1 cellular context compared by ENCODE assay signal in genomic region chr11:65382036-65382803, GRCh38.
TF ChIP-seq lines count a peak whose summit lies in the region.

SLC25A45 (minus strand) TSS chr11:65382646; CDS start chr11:65381951, 695 bp downstream.

TF ChIP-seq in K562, 482 proteins besides CTCF, POLR2A, EP300 and RAD21 (continued from another document and continues in another):
- TF ChIP-seq, protein P1, sequence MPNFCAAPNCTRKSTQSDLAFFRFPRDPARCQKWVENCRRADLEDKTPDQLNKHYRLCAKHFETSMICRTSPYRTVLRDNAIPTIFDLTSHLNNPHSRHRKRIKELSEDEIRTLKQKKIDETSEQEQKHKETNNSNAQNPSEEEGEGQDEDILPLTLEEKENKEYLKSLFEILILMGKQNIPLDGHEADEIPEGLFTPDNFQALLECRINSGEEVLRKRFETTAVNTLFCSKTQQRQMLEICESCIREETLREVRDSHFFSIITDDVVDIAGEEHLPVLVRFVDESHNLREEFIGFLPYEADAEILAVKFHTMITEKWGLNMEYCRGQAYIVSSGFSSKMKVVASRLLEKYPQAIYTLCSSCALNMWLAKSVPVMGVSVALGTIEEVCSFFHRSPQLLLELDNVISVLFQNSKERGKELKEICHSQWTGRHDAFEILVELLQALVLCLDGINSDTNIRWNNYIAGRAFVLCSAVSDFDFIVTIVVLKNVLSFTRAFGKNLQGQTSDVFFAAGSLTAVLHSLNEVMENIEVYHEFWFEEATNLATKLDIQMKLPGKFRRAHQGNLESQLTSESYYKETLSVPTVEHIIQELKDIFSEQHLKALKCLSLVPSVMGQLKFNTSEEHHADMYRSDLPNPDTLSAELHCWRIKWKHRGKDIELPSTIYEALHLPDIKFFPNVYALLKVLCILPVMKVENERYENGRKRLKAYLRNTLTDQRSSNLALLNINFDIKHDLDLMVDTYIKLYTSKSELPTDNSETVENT (CRISPR knock-in tag; IDR thresholded peaks at IDR 0.05): peak; percentile 34; the same call in 1 of the 2 replicates
- TF ChIP-seq SOX6 (IDR thresholded peaks at IDR 0.05) (peak; percentile 61), ZNF511 (CRISPR knock-in tag; IDR thresholded peaks at IDR 0.05) (peak; percentile 96), U2AF2 (optimal IDR thresholded peaks at IDR 0.05; ENCODE audit: low read depth, low read length) (no peak), TCF3 (CRISPR knock-in tag; IDR thresholded peaks at IDR 0.05) (peak; percentile 44), COPS2 (conservative IDR thresholded peaks at IDR 0.05) (no peak), ZEB2 (IDR thresholded peaks at IDR 0.05) (peak; percentile 70), ZHX1 (conservative IDR thresholded peaks at IDR 0.05; ENCODE audit: low read length) (no peak), ZNF589 (CRISPR knock-in tag; IDR thresholded peaks at IDR 0.05; ENCODE audit: low read depth) (peak; percentile 89), MBD2 (IDR thresholded peaks at IDR 0.05; ENCODE audit: borderline replicate concordance, low read depth) (peak; percentile 78), YBX1 (IDR thresholded peaks at IDR 0.05) (no peak), ZZZ3 (IDR thresholded peaks at IDR 0.05) (no peak), PPARD (CRISPR knock-in tag; IDR thresholded peaks at IDR 0.05) (no peak), IFI16 (CRISPR knock-in tag; IDR thresholded peaks at IDR 0.05) (0 out of 2 replicates have a peak, but pooled peaks have one; percentile 15), ARID2 (IDR thresholded peaks at IDR 0.05) (peak; percentile 37; the same call in 1 of the 2 replicates), RFX1 (IDR thresholded peaks at IDR 0.05) (no peak), CREB1 (IDR thresholded peaks at IDR 0.05) (peak; percentile 46; the same call in 1 of the 2 replicates), CREB1 (CRISPR knock-in tag; IDR thresholded peaks at IDR 0.05) (peak; percentile 71), ZNF124 (CRISPR knock-in tag; IDR thresholded peaks at IDR 0.05) (no peak), ZNF274 (IDR thresholded peaks at IDR 0.05; ENCODE audit: borderline replicate concordance, low read depth, low read length) (no peak), SAFB (IDR thresholded peaks at IDR 0.05; ENCODE audit: borderline replicate concordance, low read depth, low read length) (peak; percentile 84; the same call in 1 of the 2 replicates), ARHGAP35 (IDR thresholded peaks at IDR 0.05; ENCODE audit: partially characterized antibody) (no peak), SP1 (CRISPR knock-in tag; IDR thresholded peaks at IDR 0.05) (peak; percentile 82), ELK3 (CRISPR knock-in tag; IDR thresholded peaks at IDR 0.05) (no peak), ZNF785 (CRISPR knock-in tag; IDR thresholded peaks at IDR 0.05) (no peak), BRF1 (IDR thresholded peaks at IDR 0.05; ENCODE audit: borderline replicate concordance, extremely low read depth, insufficient read length) (no peak), TOE1 (IDR thresholded peaks at IDR 0.05; ENCODE audit: borderline replicate concordance) (peak; percentile 54; the same call in 1 of the 2 replicates), TOE1 (CRISPR knock-in tag; IDR thresholded peaks at IDR 0.05; ENCODE audit: borderline replicate concordance, low read depth) (no peak), SETDB1 (IDR thresholded peaks at IDR 0.05; ENCODE audit: low read length) (no peak), NCOA1 (IDR thresholded peaks at IDR 0.05; ENCODE audit: low read depth) (peak; percentile 22), RBM25 (IDR thresholded peaks at IDR 0.05; ENCODE audit: low read depth, low read length, severe bottlenecking) (no peak), CC2D1A (IDR thresholded peaks at IDR 0.05) (peak; percentile 74), ZNF507 (tag; conservative IDR thresholded peaks at IDR 0.05) (no peak), DIDO1 (tag; IDR thresholded peaks at IDR 0.05; ENCODE audit: low read depth) (no peak), GABPB1 (CRISPR knock-in tag; IDR thresholded peaks at IDR 0.05) (peak; percentile 69), ESRRB (CRISPR knock-in tag; IDR thresholded peaks at IDR 0.05; ENCODE audit: borderline replicate concordance) (no peak), NR4A1 (CRISPR knock-in tag; IDR thresholded peaks at IDR 0.05) (peak; percentile 75), NR4A1 (tag; IDR thresholded peaks at IDR 0.05) (peak; percentile 86), CREM (IDR thresholded peaks at IDR 0.05; ENCODE audit: low read depth) (peak; percentile 78), TCFL5 (CRISPR knock-in tag; conservative IDR thresholded peaks at IDR 0.05) (0 out of 2 replicates have a peak, but pooled peaks have one; percentile 41), ZNF444 (CRISPR knock-in tag; IDR thresholded peaks at IDR 0.05) (0 out of 2 replicates have a peak, but pooled peaks have one; percentile 17), HDAC2 (IDR thresholded peaks at IDR 0.05) (peak; percentile 82), MYBL2 (IDR thresholded peaks at IDR 0.05; ENCODE audit: low read depth) (no peak), MYBL2 (CRISPR knock-in tag; IDR thresholded peaks at IDR 0.05; ENCODE audit: borderline replicate concordance) (no peak), ZNF592 (IDR thresholded peaks at IDR 0.05) (peak; percentile 97)
- TF ChIP-seq, protein P2, sequence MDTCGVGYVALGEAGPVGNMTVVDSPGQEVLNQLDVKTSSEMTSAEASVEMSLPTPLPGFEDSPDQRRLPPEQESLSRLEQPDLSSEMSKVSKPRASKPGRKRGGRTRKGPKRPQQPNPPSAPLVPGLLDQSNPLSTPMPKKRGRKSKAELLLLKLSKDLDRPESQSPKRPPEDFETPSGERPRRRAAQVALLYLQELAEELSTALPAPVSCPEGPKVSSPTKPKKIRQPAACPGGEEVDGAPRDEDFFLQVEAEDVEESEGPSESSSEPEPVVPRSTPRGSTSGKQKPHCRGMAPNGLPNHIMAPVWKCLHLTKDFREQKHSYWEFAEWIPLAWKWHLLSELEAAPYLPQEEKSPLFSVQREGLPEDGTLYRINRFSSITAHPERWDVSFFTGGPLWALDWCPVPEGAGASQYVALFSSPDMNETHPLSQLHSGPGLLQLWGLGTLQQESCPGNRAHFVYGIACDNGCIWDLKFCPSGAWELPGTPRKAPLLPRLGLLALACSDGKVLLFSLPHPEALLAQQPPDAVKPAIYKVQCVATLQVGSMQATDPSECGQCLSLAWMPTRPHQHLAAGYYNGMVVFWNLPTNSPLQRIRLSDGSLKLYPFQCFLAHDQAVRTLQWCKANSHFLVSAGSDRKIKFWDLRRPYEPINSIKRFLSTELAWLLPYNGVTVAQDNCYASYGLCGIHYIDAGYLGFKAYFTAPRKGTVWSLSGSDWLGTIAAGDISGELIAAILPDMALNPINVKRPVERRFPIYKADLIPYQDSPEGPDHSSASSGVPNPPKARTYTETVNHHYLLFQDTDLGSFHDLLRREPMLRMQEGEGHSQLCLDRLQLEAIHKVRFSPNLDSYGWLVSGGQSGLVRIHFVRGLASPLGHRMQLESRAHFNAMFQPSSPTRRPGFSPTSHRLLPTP (IDR thresholded peaks at IDR 0.05; ENCODE audit: borderline replicate concordance, extremely low read depth, insufficient read length): no peak
- TF ChIP-seq, protein P3, sequence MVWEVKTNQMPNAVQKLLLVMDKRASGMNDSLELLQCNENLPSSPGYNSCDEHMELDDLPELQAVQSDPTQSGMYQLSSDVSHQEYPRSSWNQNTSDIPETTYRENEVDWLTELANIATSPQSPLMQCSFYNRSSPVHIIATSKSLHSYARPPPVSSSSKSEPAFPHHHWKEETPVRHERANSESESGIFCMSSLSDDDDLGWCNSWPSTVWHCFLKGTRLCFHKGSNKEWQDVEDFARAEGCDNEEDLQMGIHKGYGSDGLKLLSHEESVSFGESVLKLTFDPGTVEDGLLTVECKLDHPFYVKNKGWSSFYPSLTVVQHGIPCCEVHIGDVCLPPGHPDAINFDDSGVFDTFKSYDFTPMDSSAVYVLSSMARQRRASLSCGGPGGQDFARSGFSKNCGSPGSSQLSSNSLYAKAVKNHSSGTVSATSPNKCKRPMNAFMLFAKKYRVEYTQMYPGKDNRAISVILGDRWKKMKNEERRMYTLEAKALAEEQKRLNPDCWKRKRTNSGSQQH (CRISPR knock-in tag; IDR thresholded peaks at IDR 0.05): peak; percentile 60; the same call in 1 of the 2 replicates
- TF ChIP-seq, protein P4, sequence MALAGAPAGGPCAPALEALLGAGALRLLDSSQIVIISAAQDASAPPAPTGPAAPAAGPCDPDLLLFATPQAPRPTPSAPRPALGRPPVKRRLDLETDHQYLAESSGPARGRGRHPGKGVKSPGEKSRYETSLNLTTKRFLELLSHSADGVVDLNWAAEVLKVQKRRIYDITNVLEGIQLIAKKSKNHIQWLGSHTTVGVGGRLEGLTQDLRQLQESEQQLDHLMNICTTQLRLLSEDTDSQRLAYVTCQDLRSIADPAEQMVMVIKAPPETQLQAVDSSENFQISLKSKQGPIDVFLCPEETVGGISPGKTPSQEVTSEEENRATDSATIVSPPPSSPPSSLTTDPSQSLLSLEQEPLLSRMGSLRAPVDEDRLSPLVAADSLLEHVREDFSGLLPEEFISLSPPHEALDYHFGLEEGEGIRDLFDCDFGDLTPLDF (CRISPR knock-in tag; IDR thresholded peaks at IDR 0.05): no peak
- TF ChIP-seq, protein P5, sequence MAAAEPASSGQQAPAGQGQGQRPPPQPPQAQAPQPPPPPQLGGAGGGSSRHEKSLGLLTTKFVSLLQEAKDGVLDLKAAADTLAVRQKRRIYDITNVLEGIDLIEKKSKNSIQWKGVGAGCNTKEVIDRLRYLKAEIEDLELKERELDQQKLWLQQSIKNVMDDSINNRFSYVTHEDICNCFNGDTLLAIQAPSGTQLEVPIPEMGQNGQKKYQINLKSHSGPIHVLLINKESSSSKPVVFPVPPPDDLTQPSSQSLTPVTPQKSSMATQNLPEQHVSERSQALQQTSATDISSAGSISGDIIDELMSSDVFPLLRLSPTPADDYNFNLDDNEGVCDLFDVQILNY (CRISPR knock-in tag; IDR thresholded peaks at IDR 0.05): 0 out of 2 replicates have a peak, but pooled peaks have one; percentile 5
- TF ChIP-seq, protein P6, sequence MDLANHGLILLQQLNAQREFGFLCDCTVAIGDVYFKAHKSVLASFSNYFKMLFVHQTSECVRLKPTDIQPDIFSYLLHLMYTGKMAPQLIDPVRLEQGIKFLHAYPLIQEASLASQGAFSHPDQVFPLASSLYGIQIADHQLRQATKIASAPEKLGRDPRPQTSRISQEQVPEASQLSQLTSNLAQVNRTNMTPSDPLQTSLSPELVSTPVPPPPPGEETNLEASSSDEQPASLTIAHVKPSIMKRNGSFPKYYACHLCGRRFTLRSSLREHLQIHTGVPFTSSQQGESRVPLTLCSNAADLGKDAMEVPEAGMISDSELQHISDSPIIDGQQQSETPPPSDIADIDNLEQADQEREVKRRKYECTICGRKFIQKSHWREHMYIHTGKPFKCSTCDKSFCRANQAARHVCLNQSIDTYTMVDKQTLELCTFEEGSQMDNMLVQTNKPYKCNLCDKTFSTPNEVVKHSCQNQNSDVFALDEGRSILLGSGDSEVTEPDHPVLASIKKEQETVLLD (IDR thresholded peaks at IDR 0.05): peak; percentile 83
